ENCODE assay signal across 9 cellular contexts in genomic region chr21:44487831-44488230, GRCh38. TPM values are rescaled to one million over a fixed set of nuclear protein-coding genes. Genes with fewer than 3 reads are reported as not detected.
DNase-seq lines count a peak whose midpoint lies in the region; ATAC-seq, FAIRE-seq and TF ChIP-seq lines count a peak whose summit lies in the region.
"Had no signal": no experiment of that assay in that cellular context is flagged by ENCODE, and none has a peak within 500 bp of the region (broad histone marks: within the 10 kb centered on the region; RNA-seq: fewer than 3 reads in every experiment).

No MANE protein-coding gene starts in this region.

- H3K4me3 Mint-ChIP-seq in chondrocyte (ENCODE audit: unreplicated experiment), result peak overlapping the region; percentile 22

- ATAC-seq in GM19467 (IDR thresholded peaks at IDR 0.05; ENCODE audit: unreplicated experiment) (no peak), HG02938 (IDR thresholded peaks at IDR 0.05; ENCODE audit: unreplicated experiment) (no peak), GM18520 (IDR thresholded peaks at IDR 0.05; ENCODE audit: unreplicated experiment) (no peak)
- ATAC-seq: mucosa of descending colon had no signal

- in situ Hi-C loops in GM13977 (cut with MboI; ENCODE audit: low pct_unique_long_range_greater_than_20kb, low sequenced_read_pairs, unreplicated experiment), result no loop called here

- DNase-seq in GM13977 (ENCODE audit: low spot score) (no peak), RPMI7951 (ENCODE audit: low read depth) (peak; percentile 29), chondrocyte (ENCODE audit: low spot score) (no peak), HTR-8/SVneo (ENCODE audit: insufficient read length, low spot score) (no peak)
- peak; percentile 59 to 67 for DNase-seq in stimulated activated CD4-positive, alpha-beta T cell treated with anti-CD3 and anti-CD28 coated beads, Interleukin-2, amount 100 ng/mL, for 48 hours
- DNase-seq: mucosa of descending colon had no signal

- peaks cover 5% of the 10 kb centered on the region for H3K4me1 Mint-ChIP-seq in chondrocyte (ENCODE audit: low read depth)

- H3K27me3 Mint-ChIP-seq in chondrocyte (ENCODE audit: low read depth), result peaks cover 8% of the 10 kb centered on the region

- peaks cover 12% of the 10 kb centered on the region for H3K9me3 Mint-ChIP-seq in chondrocyte (ENCODE audit: low read depth)

- FAIRE-seq in HTR-8/SVneo (lab: Jason Lieb, UNC), result no peak

- TF ChIP-seq CTCF in GM13977 (IDR thresholded peaks at IDR 0.05; ENCODE audit: extremely low read depth, insufficient read depth, missing control alignments) (peak; percentile 55), chondrocyte (IDR thresholded peaks at IDR 0.05) (peak; percentile 73)

- no peak overlapping the region for H3K27ac Mint-ChIP-seq in chondrocyte (ENCODE audit: unreplicated experiment)

- H3K36me3 Mint-ChIP-seq in chondrocyte (ENCODE audit: low read depth), result peaks cover 11% of the 10 kb centered on the region

RNA-seq across cellular contexts. Expression of gene LRRC3, which starts 32.5 kb away (rescaled TPM):
- 1.6 and 1.9 TPM in 2 replicates for total RNA-seq in RPMI7951 (2014; rRNA removed; shearing (Covaris generic))
- 3.3 to 8.0 TPM (median 7.4 TPM) in 3 replicates for total RNA-seq in chondrocyte

RNA-seq across cellular contexts. Expression of gene KRTAP10-1, which starts 52.2 kb away (rescaled TPM):
- not detected in 2 replicates for total RNA-seq in RPMI7951 (2014; rRNA removed; shearing (Covaris generic))
- total RNA-seq in chondrocyte, result not detected in 3 replicates
- total RNA-seq: mucosa of descending colon had no signal

Comparison
In these comparisons a context has a peak if more than half of its experiments do, and no peak if none do; other contexts are left out.
1. DNase-seq: peak in RPMI7951 (single experiment) and stimulated activated CD4-positive, alpha-beta T cell treated with anti-CD3 and anti-CD28 coated beads, Interleukin-2, amount 100 ng/mL, for 48 hours (2 of 2); none in GM13977 (single experiment), chondrocyte (single experiment) and HTR-8/SVneo (single experiment).